1 cellular context compared by ENCODE assay signal in genomic region chr1:81157686-81158085, GRCh38.
TF ChIP-seq lines count a peak whose summit lies in the region.

No MANE protein-coding gene starts in this region.

TF ChIP-seq in SK-N-SH, 30 proteins besides CTCF, POLR2A, EP300 and RAD21 (continued from another document):
- no peak for TF ChIP-seq ELF1 (IDR thresholded peaks at IDR 0.05)
